ENCODE assay signal across 18 cellular contexts in genomic region chr1:205547932-205548827, GRCh38. TPM values are rescaled to one million over a fixed set of nuclear protein-coding genes. Genes with fewer than 3 reads are reported as not detected.
DNase-seq lines count a peak whose midpoint lies in the region; TF ChIP-seq lines count a peak whose summit lies in the region.
"Had no signal": no experiment of that assay in that cellular context is flagged by ENCODE, and none has a peak within 500 bp of the region (broad histone marks: within the 10 kb centered on the region; RNA-seq: fewer than 3 reads in every experiment).

No MANE protein-coding gene starts in this region.

- no peak for TF ChIP-seq POLR2A in transverse colon (IDR thresholded peaks at IDR 0.05)
- TF ChIP-seq POLR2A in prostate gland (IDR thresholded peaks at IDR 0.05) = no peak

- WGBS in transverse colon (ENCODE audit: low coverage in 1 of 2), 2 donors = 72 to 78% methylated on average over 2 to 15 of the region's 15 CpGs
- WGBS in prostate gland = 66% methylated on average over 15 of the region's 15 CpGs

- intact Hi-C loops in transverse colon (cut with DNase I; ENCODE audit: low total_unique reads) (no loop called here), prostate gland (cut with DNase I) (no loop called here)

- no peak overlapping the region for H3K27ac ChIP-seq in transverse colon
- no peak overlapping the region for H3K27ac ChIP-seq in prostate gland
- H3K27ac ChIP-seq: cardiac muscle cell, dorsolateral prefrontal cortex, epithelial cell of prostate, RWPE1, thoracic aorta had no signal

- H3K4me1 ChIP-seq in transverse colon = peaks cover 7 to 15% (median 10%) of the 10 kb centered on the region in 4 donors
- H3K4me1 ChIP-seq in prostate gland (replicated peaks) = no peaks in the 10 kb centered on the region

- H3K27me3 ChIP-seq in transverse colon (peaks cover 34% of the 10 kb centered on the region), prostate gland (replicated peaks; ENCODE audit: insufficient read depth) (no peaks in the 10 kb centered on the region)
- H3K27me3 ChIP-seq: dorsolateral prefrontal cortex had no signal

- TF ChIP-seq EP300 in transverse colon (IDR thresholded peaks at IDR 0.05; ENCODE audit: low read depth) = no peak

- H3K4me3 ChIP-seq in transverse colon (no peak overlapping the region), prostate gland (no peak overlapping the region)
- H3K4me3 ChIP-seq: cardiac muscle cell, thoracic aorta had no signal

- TF ChIP-seq CTCF in GM12873 (IDR thresholded peaks at IDR 0.05; ENCODE audit: insufficient read depth, low read depth, low read length, missing control alignments) (peak; percentile 9), transverse colon (IDR thresholded peaks at IDR 0.05) (no peak), prostate gland (IDR thresholded peaks at IDR 0.05) (no peak)

- H3K36me3 ChIP-seq in transverse colon (no peaks in the 10 kb centered on the region), prostate gland (no peaks in the 10 kb centered on the region)
- H3K36me3 ChIP-seq: cardiac muscle cell, thoracic aorta had no signal

- DNase-seq in NCI-H446 treated with DMSO at 0.1 percent for 48 hours (lab: John Stamatoyannopoulos, UW) (peak; percentile 59), islet precursor cell (peak; percentile 38), transverse colon (peak; percentile 7), UCSD-AML1 (lab: John Stamatoyannopoulos, UW; ENCODE audit: unreplicated experiment) (no peak), dermis blood vessel endothelial cell (no peak), prostate gland (ENCODE audit: low spot score) (no peak)
- DNase-seq: activated CD4-positive, alpha-beta T cell treated with anti-CD3 and anti-CD28 coated beads, Interleukin-2, amount 10 ng/mL, durations not matched to agents 7 days and 5 days; activated naive CD4-positive, alpha-beta T cell; amygdala; DMS79; NCI-H2107; occipital lobe had no signal

- in situ Hi-C loops in transverse colon (cut with MboI; ENCODE audit: low pct_ligation_motif_present in 1 of 4, low pct_unique_long_range_greater_than_20kb in 1 of 4, low sequenced_read_pairs in 3 of 4) = no loop called here

- no peaks in the 10 kb centered on the region for H3K9me3 ChIP-seq in transverse colon
- H3K9me3 ChIP-seq in prostate gland = no peaks in the 10 kb centered on the region
- H3K9me3 ChIP-seq: thoracic aorta had no signal

RNA-seq across cellular contexts. Expression of gene CDK18, which starts 43.7 kb away (rescaled TPM):
- total RNA-seq in transverse colon = 100 to 1,000 TPM in 1 of 4 donors, 10 to 100 TPM in 3; 28.8 to 112 (median 33.5) TPM
- total RNA-seq in dermis blood vessel endothelial cell = 0.65 and 1.7 TPM in 2 replicates
- 10 to 100 TPM; 11.1 to 16.2 TPM for total RNA-seq in prostate gland

Comparison
In these comparisons a context has a peak if more than half of its experiments do, and no peak if none do; other contexts are left out.
1. DNase-seq: peak in NCI-H446 treated with DMSO at 0.1 percent for 48 hours (single experiment), islet precursor cell (single experiment) and transverse colon (single experiment); none in UCSD-AML1 (single experiment), dermis blood vessel endothelial cell (single experiment) and prostate gland (single experiment).